In the genomic region with DNA sequence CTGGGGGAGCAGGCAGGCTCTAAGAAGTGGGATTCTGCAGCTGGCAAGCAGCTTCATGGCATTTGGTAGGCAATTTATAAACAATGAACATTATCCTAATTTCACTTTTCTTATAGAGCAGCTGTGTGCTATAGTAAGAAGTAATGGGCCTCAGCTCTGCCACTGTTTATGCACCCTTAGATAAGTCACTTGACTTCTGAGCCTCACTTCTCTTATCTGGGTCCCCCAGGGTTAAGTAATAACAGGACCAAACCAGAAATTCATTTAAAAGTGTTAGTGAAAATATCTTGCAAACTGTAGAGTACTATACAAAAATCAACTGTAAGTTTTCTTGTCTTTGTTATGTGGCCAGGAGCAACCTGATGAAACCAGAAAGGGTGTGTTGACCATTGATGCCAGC, we compare ENCODE assay signal across 14 cellular contexts. TPM values are rescaled to one million over a fixed set of nuclear protein-coding genes. Genes with fewer than 3 reads are reported as not detected.
DNase-seq lines count a peak whose midpoint lies in the region; ATAC-seq and TF ChIP-seq lines count a peak whose summit lies in the region.
"Had no signal": no experiment of that assay in that cellular context is flagged by ENCODE, and none has a peak within 500 bp of the region (broad histone marks: within the 10 kb centered on the region; RNA-seq: fewer than 3 reads in every experiment).

No MANE protein-coding gene starts in this region.

- DNase-seq in CD14-positive monocyte (ENCODE audit: low spot score) (no peak), T-cell (no peak), esophagus muscularis mucosa (ENCODE audit: extremely low spot score) (no peak), mucosa of descending colon (no peak), lower leg skin (ENCODE audit: low spot score in 2 of 2) (no peak), adrenal gland (no peak)
- DNase-seq: activated CD4-positive, alpha-beta T cell treated with anti-CD3 and anti-CD28 coated beads, Interleukin-2, amount 10 ng/mL, durations not matched to agents 7 days and 5 days; activated effector memory CD4-positive, alpha-beta T cell treated with anti-CD3 and anti-CD28 coated beads, Interleukin-2, amount 50 U/mL, for 16 hours; glutamatergic neuron; HFFc6; NCI-H2081 treated with DMSO at 0.1 percent for 48 hours had no signal

- H3K4me1 Mint-ChIP-seq in CD14-positive monocyte (peaks cover 44% of the 10 kb centered on the region), T-cell (peaks cover 76 to 85% (median 83%) of the 10 kb centered on the region in 3 donors)

- no peaks in the 10 kb centered on the region for H3K36me3 ChIP-seq in esophagus muscularis mucosa
- no peaks in the 10 kb centered on the region for H3K36me3 ChIP-seq in mucosa of descending colon (ENCODE audit: low read depth)
- H3K36me3 ChIP-seq in adrenal gland (replicated peaks in 1 of 2) = no peaks in the 10 kb centered on the region

- H3K27me3 ChIP-seq in esophagus muscularis mucosa = no peaks in the 10 kb centered on the region
- H3K27me3 ChIP-seq in adrenal gland = no peaks in the 10 kb centered on the region

- H3K9me3 ChIP-seq in esophagus muscularis mucosa = no peaks in the 10 kb centered on the region
- no peaks in the 10 kb centered on the region for H3K9me3 ChIP-seq in mucosa of descending colon
- no peaks in the 10 kb centered on the region for H3K9me3 ChIP-seq in adrenal gland (replicated peaks in 1 of 3)

- H3K27ac Mint-ChIP-seq in CD14-positive monocyte = peak overlapping the region in 5 of 7 donors; percentile 19 to 81 (median 41)
- H3K27ac Mint-ChIP-seq in T-cell = peak overlapping the region; percentile 15 to 79
- H3K27ac Mint-ChIP-seq: activated CD4-positive, alpha-beta T cell treated with anti-CD3 and anti-CD28 coated beads, Interleukin-2, amount 10 ng/mL, durations not matched to agents 7 days and 5 days; HFFc6 had no signal

- POLR2A ChIA-PET in T-cell (lab: Charles Lee) = interaction anchor here in 1 of 2 donors (1.0 kb wide), 1 partner anchor 22 kb away, joined by 3 read pairs; no protein-coding TSS in a partner anchor

- intact Hi-C loops in CD14-positive monocyte (cut with micrococcal nuclease) (no loop called here), esophagus muscularis mucosa (cut with DNase I) (no loop called here), mucosa of descending colon (cut with DNase I, micrococcal nuclease) (no loop called here), lower leg skin (cut with DNase I; ENCODE audit: low total_unique reads) (no loop called here), adrenal gland (cut with DNase I) (no loop called here)

- ATAC-seq in GM18511 (IDR thresholded peaks at IDR 0.05; ENCODE audit: unreplicated experiment) (peak; percentile 44), T-cell (replicated peaks in 1 of 4) (no peak), mucosa of descending colon (no peak), HG02970 (IDR thresholded peaks at IDR 0.05; ENCODE audit: low FRiP score, unreplicated experiment) (no peak)

- CTCF ChIA-PET in T-cell (lab: Charles Lee) = interaction anchor here (0.6 to 1.6 kb wide), 6 partner anchors 9 to 67 kb away, joined by 3 to 6 read pairs (median 4); no protein-coding TSS in a partner anchor

- H3K4me1 ChIP-seq in esophagus muscularis mucosa (peaks cover 0 to 70% (median 58%) of the 10 kb centered on the region in 4 donors), mucosa of descending colon (ENCODE audit: low read depth) (no peaks in the 10 kb centered on the region), adrenal gland (replicated peaks in 1 of 2) (no peaks in the 10 kb centered on the region)
- H3K4me1 ChIP-seq: parathyroid adenoma had no signal

- TF ChIP-seq POLR2A in esophagus muscularis mucosa (IDR thresholded peaks at IDR 0.05; ENCODE audit: low read depth) (no peak), lower leg skin (IDR thresholded peaks at IDR 0.05) (no peak), adrenal gland (IDR thresholded peaks at IDR 0.05) (no peak)

- H3K36me3 Mint-ChIP-seq in CD14-positive monocyte (peaks cover 8 to 15% of the 10 kb centered on the region in 2 donors), T-cell (peaks cover 25% of the 10 kb centered on the region)

- no peak overlapping the region for H3K4me3 Mint-ChIP-seq in CD14-positive monocyte
- H3K4me3 Mint-ChIP-seq in T-cell = no peak overlapping the region
- H3K4me3 Mint-ChIP-seq: activated CD4-positive, alpha-beta T cell treated with anti-CD3 and anti-CD28 coated beads, Interleukin-2, amount 10 ng/mL, durations not matched to agents 7 days and 5 days; HFFc6 had no signal

- TF ChIP-seq CTCF in CD14-positive monocyte (IDR thresholded peaks at IDR 0.05) (no peak), esophagus muscularis mucosa (IDR thresholded peaks at IDR 0.05) (no peak), mucosa of descending colon (IDR thresholded peaks at IDR 0.05) (no peak), lower leg skin (IDR thresholded peaks at IDR 0.05) (no peak), adrenal gland (IDR thresholded peaks at IDR 0.05) (no peak)

- TF ChIP-seq EP300 in esophagus muscularis mucosa (IDR thresholded peaks at IDR 0.05) = no peak

- H3K27me3 Mint-ChIP-seq in CD14-positive monocyte (ENCODE audit: low read depth in 3 of 3) = no peaks in the 10 kb centered on the region
- no peaks in the 10 kb centered on the region for H3K27me3 Mint-ChIP-seq in T-cell
- H3K27me3 Mint-ChIP-seq: activated CD4-positive, alpha-beta T cell treated with anti-CD3 and anti-CD28 coated beads, Interleukin-2, amount 10 ng/mL, durations not matched to agents 7 days and 5 days had no signal

- H3K9me3 Mint-ChIP-seq in CD14-positive monocyte (no peaks in the 10 kb centered on the region), T-cell (no peaks in the 10 kb centered on the region)
- H3K9me3 Mint-ChIP-seq: activated CD4-positive, alpha-beta T cell treated with anti-CD3 and anti-CD28 coated beads, Interleukin-2, amount 10 ng/mL, durations not matched to agents 7 days and 5 days; HFFc6 had no signal

- H3K27ac ChIP-seq in esophagus muscularis mucosa (replicated peaks in 1 of 4) (peak overlapping the region; percentile 24 to 57 (median 48)), adrenal gland (no peak overlapping the region)
- H3K27ac ChIP-seq: parathyroid adenoma had no signal

- H3K4me3 ChIP-seq in esophagus muscularis mucosa (no peak overlapping the region), mucosa of descending colon (no peak overlapping the region), lower leg skin (ENCODE audit: low read depth, poor library complexity, severe bottlenecking) (no peak overlapping the region), adrenal gland (no peak overlapping the region)

RNA-seq across cellular contexts. Expression of a gene that starts 24.1 kb away (rescaled TPM):
- 10 to 100 TPM; 47.0 to 55.5 TPM for polyA plus RNA-seq in CD14-positive monocyte
- 100 to 1,000 TPM; 128 to 145 (median 135) TPM for total RNA-seq in T-cell
- 10 to 100 TPM; 20.2 to 26.2 (median 22.5) TPM for total RNA-seq in esophagus muscularis mucosa
- total RNA-seq in mucosa of descending colon = 10 to 100 TPM in 2 of 3 donors, 1 to 10 TPM in 1; 8.7 to 15.7 (median 12.3) TPM
- 10 to 100 TPM; 52.0 to 61.2 (median 54.7) TPM for total RNA-seq in lower leg skin
- total RNA-seq in adrenal gland = 10 to 100 TPM in 2 of 8 donors, 1 to 10 TPM in 6; 1.4 to 12.7 (median 7.0) TPM
- polyA plus RNA-seq in adrenal gland = 1 to 10 TPM; 3.1 to 6.3 (median 3.9) TPM

Comparison
In these comparisons a context has a peak if more than half of its experiments do, and no peak if none do; other contexts are left out.
1. H3K27ac ChIP-seq: peak in esophagus muscularis mucosa (4 of 4); none in adrenal gland (0 of 5).